ENCODE assay signal across 11 cellular contexts in genomic region chr9:133428579-133429215, GRCh38. TPM values are rescaled to one million over a fixed set of nuclear protein-coding genes. Genes with fewer than 3 reads are reported as not detected.
DNase-seq lines count a peak whose midpoint lies in the region; ATAC-seq, FAIRE-seq and TF ChIP-seq lines count a peak whose summit lies in the region.
"Had no signal": no experiment of that assay in that cellular context is flagged by ENCODE, and none has a peak within 500 bp of the region (broad histone marks: within the 10 kb centered on the region; RNA-seq: fewer than 3 reads in every experiment).

No MANE protein-coding gene starts in this region.

- DNase-seq in DMS 273 (lab: John Stamatoyannopoulos, UW; ENCODE audit: unreplicated experiment) (peak; percentile 60), DMS 273 treated with DMSO at 0.1 percent for 48 hours (lab: John Stamatoyannopoulos, UW) (no peak), NT2/D1 (ENCODE audit: low read depth, low spot score) (no peak), heart right ventricle (no peak), activated gamma-delta T cell treated with Interleukin-2 at 50 U/mL for 16 hours (no peak), anterior cingulate cortex (lab: John Stamatoyannopoulos, UW) (no peak), H54 (ENCODE audit: insufficient read length, low spot score) (no peak)
- DNase-seq: NCI-H446; stimulated activated naive CD4-positive, alpha-beta T cell treated with Interleukin-2 at 50 U/mL for 16 hours had no signal

- H3K36me3 ChIP-seq in NT2/D1 (ENCODE audit: insufficient read depth, insufficient read length, low read length): peaks cover 18% of the 10 kb centered on the region
- no peaks in the 10 kb centered on the region for H3K36me3 ChIP-seq in heart right ventricle
- no peaks in the 10 kb centered on the region for H3K36me3 ChIP-seq in skeletal muscle satellite cell (ENCODE audit: insufficient read depth, low read length)

- no peaks in the 10 kb centered on the region; the same call in 1 of the 2 replicates for H3K9me3 ChIP-seq in NT2/D1 (ENCODE audit: insufficient read depth, low read length)
- H3K9me3 ChIP-seq in heart right ventricle: no peaks in the 10 kb centered on the region
- no peaks in the 10 kb centered on the region for H3K9me3 ChIP-seq in skeletal muscle satellite cell (replicated peaks; ENCODE audit: low read length)

- FAIRE-seq in H54 (lab: Jason Lieb, UNC): no peak

- H3K27me3 ChIP-seq in NT2/D1 (ENCODE audit: insufficient read depth, insufficient read length) (peaks cover 4% of the 10 kb centered on the region), heart right ventricle (peaks cover 5 to 53% (median 41%) of the 10 kb centered on the region in 7 donors), skeletal muscle satellite cell (ENCODE audit: control insufficient read depth, insufficient read depth, low read length) (peaks cover 10% of the 10 kb centered on the region)

- H3K4me3 ChIP-seq in NT2/D1 (ENCODE audit: insufficient read length, low read depth) (peak overlapping the region; percentile 32), heart right ventricle (peak overlapping the region in 6 of 10 donors; percentile 12 to 38 (median 32)), skeletal muscle satellite cell (ENCODE audit: low read length) (no peak overlapping the region)

- intact Hi-C loops in heart right ventricle (cut with DNase I): loop anchor here in 1 of 10 donors (5.0 kb wide), 1 partner anchor 1094 kb away; no protein-coding TSS in a partner anchor

- 2 to 3% methylated on average over 32 to 67 of the region's 69 CpGs for WGBS in heart right ventricle, 2 donors

- ATAC-seq in heart right ventricle: peak in 6 of 8 donors; percentile 12 to 42 (median 30)

- TF ChIP-seq CTCF in heart right ventricle (IDR thresholded peaks at IDR 0.05): peak in 1 of 9 donors; percentile 6

- H3K27ac ChIP-seq in heart right ventricle: no peak overlapping the region
- H3K27ac ChIP-seq: 22Rv1 had no signal

- no peak for TF ChIP-seq POLR2A in H54 (IDR thresholded peaks at IDR 0.05; ENCODE audit: low read depth, low read length)

- H3K9ac ChIP-seq in NT2/D1 (ENCODE audit: insufficient read length, low read depth) (peak overlapping the region; percentile 67), skeletal muscle satellite cell (ENCODE audit: low read depth, low read length) (no peak overlapping the region)

- H3K4me2 ChIP-seq in skeletal muscle satellite cell (ENCODE audit: low read length): peak overlapping the region; percentile 58

- H3K4me1 ChIP-seq in NT2/D1 (ENCODE audit: insufficient read depth, insufficient read length) (peaks cover 6% of the 10 kb centered on the region), heart right ventricle (peaks cover 0 to 5% (median 3%) of the 10 kb centered on the region in 9 donors), skeletal muscle satellite cell (ENCODE audit: control insufficient read depth, insufficient read depth, low read length) (no peaks in the 10 kb centered on the region)

RNA-seq across cellular contexts. Expression of gene ADAMTS13, which starts 6.5 kb away (rescaled TPM):
- 1 to 10 TPM; 2.2 to 4.8 (median 3.5) TPM for total RNA-seq in heart right ventricle
- 10 to 100 TPM in 1 of 2 donors, 1 to 10 TPM in 1; 1.5 to 17.8 TPM for polyA plus RNA-seq in heart right ventricle
- total RNA-seq in skeletal muscle satellite cell (2012; rRNA removed): 1.0 and 1.3 TPM in 2 replicates

RNA-seq across cellular contexts. Expression of gene REXO4, which starts 10.9 kb away (rescaled TPM):
- 10 to 100 TPM in 8 of 10 donors, 1 to 10 TPM in 2; 9.3 to 20.8 (median 10.9) TPM for total RNA-seq in heart right ventricle
- polyA plus RNA-seq in heart right ventricle: 10 to 100 TPM; 11.8 to 19.1 TPM
- 13.5 and 16.2 TPM in 2 replicates for total RNA-seq in skeletal muscle satellite cell (2012; rRNA removed)

RNA-seq across cellular contexts. Expression of gene CACFD1, which starts 31.1 kb away (rescaled TPM):
- 10 to 100 TPM in 9 of 10 donors, 1 to 10 TPM in 1; 8.8 to 12.6 (median 10.8) TPM for total RNA-seq in heart right ventricle
- polyA plus RNA-seq in heart right ventricle: 10 to 100 TPM; 10.0 to 17.3 TPM
- 0.51 and 0.66 TPM in 2 replicates for total RNA-seq in skeletal muscle satellite cell (2012; rRNA removed)

RNA-seq across cellular contexts. Expression of gene SLC2A6, which starts 50.2 kb away (rescaled TPM):
- total RNA-seq in heart right ventricle: 1 to 10 TPM; 1.3 to 7.0 (median 2.2) TPM
- polyA plus RNA-seq in heart right ventricle: 1 to 10 TPM; 4.9 to 5.6 TPM
- total RNA-seq in skeletal muscle satellite cell (2012; rRNA removed): 23.2 and 28.4 TPM in 2 replicates

RNA-seq across cellular contexts. Expression of gene STKLD1, which starts 52.5 kb away (rescaled TPM):
- 1 to 10 TPM in 3 of 10 donors, under 1 TPM in 5, not detected in 2; 0.20 to 1.7 (median 0.68) TPM for total RNA-seq in heart right ventricle
- 1 to 10 TPM in 1 of 2 donors, under 1 TPM in 1; 0.17 to 1.5 TPM for polyA plus RNA-seq in heart right ventricle
- total RNA-seq in skeletal muscle satellite cell (2012; rRNA removed): 1.1 TPM in 1 of 2 replicates, not detected in the other
